Comparison of ENCODE assay signal across 1 cellular context in the genomic region with DNA sequence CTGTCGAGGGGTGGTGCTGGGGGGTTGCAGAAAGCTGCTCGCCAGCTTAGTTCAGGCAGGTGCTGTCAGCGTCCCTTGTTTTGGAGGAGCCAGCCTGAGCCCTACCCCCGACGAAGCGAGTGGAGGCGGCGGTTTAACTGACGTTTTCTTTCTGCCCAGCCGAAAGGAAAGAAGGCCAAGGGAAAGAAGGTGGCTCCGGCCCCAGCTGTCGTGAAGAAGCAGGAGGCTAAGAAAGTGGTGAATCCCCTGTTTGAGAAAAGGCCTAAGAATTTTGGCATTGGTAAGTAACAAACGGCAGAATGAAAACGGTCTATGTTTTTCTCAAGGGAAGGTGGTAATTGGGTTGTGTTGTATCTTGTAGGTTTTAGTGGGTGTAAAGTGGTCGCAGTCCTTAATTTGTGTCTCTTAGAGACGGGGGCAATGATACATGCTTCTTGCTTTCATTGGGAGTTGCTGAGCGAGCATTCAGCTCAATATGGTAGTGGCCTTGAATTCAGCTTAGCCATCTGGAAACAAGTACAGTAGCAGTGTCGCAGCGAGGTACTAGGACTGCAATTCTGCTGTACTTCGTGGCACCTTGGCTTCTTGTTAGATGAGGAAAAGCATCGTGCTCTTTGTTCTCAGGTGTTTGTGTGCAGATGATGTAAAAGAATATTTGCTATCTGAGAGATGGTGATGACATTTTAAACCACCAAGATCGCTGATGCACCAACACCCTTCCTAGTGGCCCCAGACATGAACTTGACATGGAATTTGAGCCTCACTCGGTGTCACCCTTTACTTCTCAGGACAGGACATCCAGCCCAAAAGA.
TF ChIP-seq lines count a peak whose summit lies in the region.

No MANE protein-coding gene starts in this region.

TF ChIP-seq in K562, 482 proteins besides CTCF, POLR2A, EP300 and RAD21:
- no peak for TF ChIP-seq RBFOX2 (IDR thresholded peaks at IDR 0.05; ENCODE audit: low read depth, low read length)
- TF ChIP-seq, protein P1, sequence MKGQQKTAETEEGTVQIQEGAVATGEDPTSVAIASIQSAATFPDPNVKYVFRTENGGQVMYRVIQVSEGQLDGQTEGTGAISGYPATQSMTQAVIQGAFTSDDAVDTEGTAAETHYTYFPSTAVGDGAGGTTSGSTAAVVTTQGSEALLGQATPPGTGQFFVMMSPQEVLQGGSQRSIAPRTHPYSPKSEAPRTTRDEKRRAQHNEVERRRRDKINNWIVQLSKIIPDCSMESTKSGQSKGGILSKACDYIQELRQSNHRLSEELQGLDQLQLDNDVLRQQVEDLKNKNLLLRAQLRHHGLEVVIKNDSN (CRISPR knock-in tag; IDR thresholded peaks at IDR 0.05) = 0 out of 2 replicates have a peak, but pooled peaks have one; percentile 22
- peak; percentile 4 for TF ChIP-seq PRPF4 (IDR thresholded peaks at IDR 0.05; ENCODE audit: insufficient read depth, low read depth, low read length, poor library complexity, severe bottlenecking)
- no peak for TF ChIP-seq ZFX (CRISPR knock-in tag; IDR thresholded peaks at IDR 0.05)
- no peak for TF ChIP-seq CBX2 (IDR thresholded peaks at IDR 0.05; ENCODE audit: insufficient read depth, low read length, poor library complexity, severe bottlenecking)
- TF ChIP-seq, protein P2, sequence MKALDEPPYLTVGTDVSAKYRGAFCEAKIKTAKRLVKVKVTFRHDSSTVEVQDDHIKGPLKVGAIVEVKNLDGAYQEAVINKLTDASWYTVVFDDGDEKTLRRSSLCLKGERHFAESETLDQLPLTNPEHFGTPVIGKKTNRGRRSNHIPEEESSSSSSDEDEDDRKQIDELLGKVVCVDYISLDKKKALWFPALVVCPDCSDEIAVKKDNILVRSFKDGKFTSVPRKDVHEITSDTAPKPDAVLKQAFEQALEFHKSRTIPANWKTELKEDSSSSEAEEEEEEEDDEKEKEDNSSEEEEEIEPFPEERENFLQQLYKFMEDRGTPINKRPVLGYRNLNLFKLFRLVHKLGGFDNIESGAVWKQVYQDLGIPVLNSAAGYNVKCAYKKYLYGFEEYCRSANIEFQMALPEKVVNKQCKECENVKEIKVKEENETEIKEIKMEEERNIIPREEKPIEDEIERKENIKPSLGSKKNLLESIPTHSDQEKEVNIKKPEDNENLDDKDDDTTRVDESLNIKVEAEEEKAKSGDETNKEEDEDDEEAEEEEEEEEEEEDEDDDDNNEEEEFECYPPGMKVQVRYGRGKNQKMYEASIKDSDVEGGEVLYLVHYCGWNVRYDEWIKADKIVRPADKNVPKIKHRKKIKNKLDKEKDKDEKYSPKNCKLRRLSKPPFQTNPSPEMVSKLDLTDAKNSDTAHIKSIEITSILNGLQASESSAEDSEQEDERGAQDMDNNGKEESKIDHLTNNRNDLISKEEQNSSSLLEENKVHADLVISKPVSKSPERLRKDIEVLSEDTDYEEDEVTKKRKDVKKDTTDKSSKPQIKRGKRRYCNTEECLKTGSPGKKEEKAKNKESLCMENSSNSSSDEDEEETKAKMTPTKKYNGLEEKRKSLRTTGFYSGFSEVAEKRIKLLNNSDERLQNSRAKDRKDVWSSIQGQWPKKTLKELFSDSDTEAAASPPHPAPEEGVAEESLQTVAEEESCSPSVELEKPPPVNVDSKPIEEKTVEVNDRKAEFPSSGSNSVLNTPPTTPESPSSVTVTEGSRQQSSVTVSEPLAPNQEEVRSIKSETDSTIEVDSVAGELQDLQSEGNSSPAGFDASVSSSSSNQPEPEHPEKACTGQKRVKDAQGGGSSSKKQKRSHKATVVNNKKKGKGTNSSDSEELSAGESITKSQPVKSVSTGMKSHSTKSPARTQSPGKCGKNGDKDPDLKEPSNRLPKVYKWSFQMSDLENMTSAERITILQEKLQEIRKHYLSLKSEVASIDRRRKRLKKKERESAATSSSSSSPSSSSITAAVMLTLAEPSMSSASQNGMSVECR (CRISPR knock-in tag; IDR thresholded peaks at IDR 0.05) = 0 out of 2 replicates have a peak, but pooled peaks have one; percentile 23
- TF ChIP-seq, protein P3, sequence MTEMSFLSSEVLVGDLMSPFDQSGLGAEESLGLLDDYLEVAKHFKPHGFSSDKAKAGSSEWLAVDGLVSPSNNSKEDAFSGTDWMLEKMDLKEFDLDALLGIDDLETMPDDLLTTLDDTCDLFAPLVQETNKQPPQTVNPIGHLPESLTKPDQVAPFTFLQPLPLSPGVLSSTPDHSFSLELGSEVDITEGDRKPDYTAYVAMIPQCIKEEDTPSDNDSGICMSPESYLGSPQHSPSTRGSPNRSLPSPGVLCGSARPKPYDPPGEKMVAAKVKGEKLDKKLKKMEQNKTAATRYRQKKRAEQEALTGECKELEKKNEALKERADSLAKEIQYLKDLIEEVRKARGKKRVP (CRISPR knock-in tag; IDR thresholded peaks at IDR 0.05) = 0 out of 2 replicates have a peak, but pooled peaks have one; percentile 28
- 0 out of 2 replicates have a peak, but pooled peaks have one; percentile 27 for TF ChIP-seq ZNF444 (CRISPR knock-in tag; IDR thresholded peaks at IDR 0.05)
- TF ChIP-seq, protein P4, sequence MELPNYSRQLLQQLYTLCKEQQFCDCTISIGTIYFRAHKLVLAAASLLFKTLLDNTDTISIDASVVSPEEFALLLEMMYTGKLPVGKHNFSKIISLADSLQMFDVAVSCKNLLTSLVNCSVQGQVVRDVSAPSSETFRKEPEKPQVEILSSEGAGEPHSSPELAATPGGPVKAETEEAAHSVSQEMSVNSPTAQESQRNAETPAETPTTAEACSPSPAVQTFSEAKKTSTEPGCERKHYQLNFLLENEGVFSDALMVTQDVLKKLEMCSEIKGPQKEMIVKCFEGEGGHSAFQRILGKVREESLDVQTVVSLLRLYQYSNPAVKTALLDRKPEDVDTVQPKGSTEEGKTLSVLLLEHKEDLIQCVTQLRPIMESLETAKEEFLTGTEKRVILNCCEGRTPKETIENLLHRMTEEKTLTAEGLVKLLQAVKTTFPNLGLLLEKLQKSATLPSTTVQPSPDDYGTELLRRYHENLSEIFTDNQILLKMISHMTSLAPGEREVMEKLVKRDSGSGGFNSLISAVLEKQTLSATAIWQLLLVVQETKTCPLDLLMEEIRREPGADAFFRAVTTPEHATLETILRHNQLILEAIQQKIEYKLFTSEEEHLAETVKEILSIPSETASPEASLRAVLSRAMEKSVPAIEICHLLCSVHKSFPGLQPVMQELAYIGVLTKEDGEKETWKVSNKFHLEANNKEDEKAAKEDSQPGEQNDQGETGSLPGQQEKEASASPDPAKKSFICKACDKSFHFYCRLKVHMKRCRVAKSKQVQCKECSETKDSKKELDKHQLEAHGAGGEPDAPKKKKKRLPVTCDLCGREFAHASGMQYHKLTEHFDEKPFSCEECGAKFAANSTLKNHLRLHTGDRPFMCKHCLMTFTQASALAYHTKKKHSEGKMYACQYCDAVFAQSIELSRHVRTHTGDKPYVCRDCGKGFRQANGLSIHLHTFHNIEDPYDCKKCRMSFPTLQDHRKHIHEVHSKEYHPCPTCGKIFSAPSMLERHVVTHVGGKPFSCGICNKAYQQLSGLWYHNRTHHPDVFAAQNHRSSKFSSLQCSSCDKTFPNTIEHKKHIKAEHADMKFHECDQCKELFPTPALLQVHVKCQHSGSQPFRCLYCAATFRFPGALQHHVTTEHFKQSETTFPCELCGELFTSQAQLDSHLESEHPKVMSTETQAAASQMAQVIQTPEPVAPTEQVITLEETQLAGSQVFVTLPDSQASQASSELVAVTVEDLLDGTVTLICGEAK (IDR thresholded peaks at IDR 0.05) = peak; percentile 61
- TF ChIP-seq, protein P4 (CRISPR knock-in tag; IDR thresholded peaks at IDR 0.05) = no peak
- 0 out of 4 replicates have a peak, but pooled peaks of 1 of the 2 experiments have one; percentile 8 for TF ChIP-seq HDAC1 (IDR thresholded peaks at IDR 0.05)
- TF ChIP-seq GABPB2 (CRISPR knock-in tag; conservative IDR thresholded peaks at IDR 0.05) = no peak
- TF ChIP-seq FOXA3 (CRISPR knock-in tag; conservative IDR thresholded peaks at IDR 0.05 in 1 of 2, IDR thresholded peaks at IDR 0.05 in 1 of 2) = peak in 1 of 2 experiments; percentile 41; a peak in 1 of 4 replicates
- TF ChIP-seq, protein P5, sequence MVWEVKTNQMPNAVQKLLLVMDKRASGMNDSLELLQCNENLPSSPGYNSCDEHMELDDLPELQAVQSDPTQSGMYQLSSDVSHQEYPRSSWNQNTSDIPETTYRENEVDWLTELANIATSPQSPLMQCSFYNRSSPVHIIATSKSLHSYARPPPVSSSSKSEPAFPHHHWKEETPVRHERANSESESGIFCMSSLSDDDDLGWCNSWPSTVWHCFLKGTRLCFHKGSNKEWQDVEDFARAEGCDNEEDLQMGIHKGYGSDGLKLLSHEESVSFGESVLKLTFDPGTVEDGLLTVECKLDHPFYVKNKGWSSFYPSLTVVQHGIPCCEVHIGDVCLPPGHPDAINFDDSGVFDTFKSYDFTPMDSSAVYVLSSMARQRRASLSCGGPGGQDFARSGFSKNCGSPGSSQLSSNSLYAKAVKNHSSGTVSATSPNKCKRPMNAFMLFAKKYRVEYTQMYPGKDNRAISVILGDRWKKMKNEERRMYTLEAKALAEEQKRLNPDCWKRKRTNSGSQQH (CRISPR knock-in tag; IDR thresholded peaks at IDR 0.05) = 0 out of 2 replicates have a peak, but pooled peaks have one; percentile 60
- TF ChIP-seq ILF3 (IDR thresholded peaks at IDR 0.05; ENCODE audit: borderline replicate concordance) = peak; percentile 51; the same call in 1 of the 2 replicates
- 0 out of 2 replicates have a peak, but pooled peaks have one; percentile 1 for TF ChIP-seq GABPA (tag; conservative IDR thresholded peaks at IDR 0.05; ENCODE audit: low read depth)
- peak; percentile 59; the same call in 1 of the 2 replicates for TF ChIP-seq FOXP1 (CRISPR knock-in tag; IDR thresholded peaks at IDR 0.05)
- TF ChIP-seq, protein P6, sequence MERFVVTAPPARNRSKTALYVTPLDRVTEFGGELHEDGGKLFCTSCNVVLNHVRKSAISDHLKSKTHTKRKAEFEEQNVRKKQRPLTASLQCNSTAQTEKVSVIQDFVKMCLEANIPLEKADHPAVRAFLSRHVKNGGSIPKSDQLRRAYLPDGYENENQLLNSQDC (CRISPR knock-in tag; IDR thresholded peaks at IDR 0.05) = no peak
- TF ChIP-seq CEBPG (CRISPR knock-in tag; IDR thresholded peaks at IDR 0.05) = peak; percentile 37; the same call in 1 of the 2 replicates
- no peak for TF ChIP-seq CEBPG (tag; conservative IDR thresholded peaks at IDR 0.05 in 1 of 2, IDR thresholded peaks at IDR 0.05 in 1 of 2)
- TF ChIP-seq TOE1 (IDR thresholded peaks at IDR 0.05; ENCODE audit: borderline replicate concordance) = 0 out of 2 replicates have a peak, but pooled peaks have one; percentile 8
- no peak for TF ChIP-seq TOE1 (CRISPR knock-in tag; IDR thresholded peaks at IDR 0.05; ENCODE audit: borderline replicate concordance, low read depth)
- TF ChIP-seq ELF4 (CRISPR knock-in tag; IDR thresholded peaks at IDR 0.05) = 0 out of 2 replicates have a peak, but pooled peaks have one; percentile 63
- TF ChIP-seq OTX1 (CRISPR knock-in tag; IDR thresholded peaks at IDR 0.05) = 0 out of 2 replicates have a peak, but pooled peaks have one; percentile 27
TF ChIP-seq in K562: peak in this region for 16.
